In the genomic region with DNA sequence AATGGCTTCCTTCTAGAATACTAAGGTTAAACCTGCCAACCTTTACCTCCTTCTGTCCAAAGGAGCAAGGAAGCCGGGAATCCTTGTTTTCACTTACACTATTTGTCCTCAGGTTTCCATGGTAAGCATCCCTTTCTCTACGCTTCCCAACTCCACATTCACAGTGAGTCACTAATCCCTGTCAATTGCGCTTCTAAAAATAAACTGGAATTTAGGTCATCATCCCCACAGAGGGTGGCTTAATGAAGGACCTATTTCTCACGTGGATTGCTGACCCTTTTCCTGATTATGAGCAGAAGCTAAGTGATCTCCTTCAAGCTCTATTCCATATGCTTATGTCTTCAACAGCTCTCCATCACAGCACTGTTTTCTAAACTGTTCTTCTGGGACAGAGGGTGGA, we compare ENCODE assay signal across 11 cellular contexts. TPM values are rescaled to one million over a fixed set of nuclear protein-coding genes. Genes with fewer than 3 reads are reported as not detected.
DNase-seq lines count a peak whose midpoint lies in the region; ATAC-seq lines count a peak whose summit lies in the region.
"Had no signal": no experiment of that assay in that cellular context is flagged by ENCODE, and none has a peak within 500 bp of the region (broad histone marks: within the 10 kb centered on the region; RNA-seq: fewer than 3 reads in every experiment).

No MANE protein-coding gene starts in this region.

- DNase-seq in H4 (ENCODE audit: low spot score) (peak; percentile 3), SW480 (ENCODE audit: low spot score) (peak; percentile 13), globus pallidus (ENCODE audit: low spot score) (peak; percentile 8), sciatic nerve (ENCODE audit: low spot score) (no peak), CD1c-positive myeloid dendritic cell (ENCODE audit: extremely low spot score) (no peak), NAMALWA (ENCODE audit: low spot score) (no peak)
- DNase-seq in NK-92 treated with Interleukin-12 subunit alpha and Interleukin-12 subunit beta, amount 100 ng/mL, for 24 hours (lab: John Stamatoyannopoulos, UW), result no peak
- DNase-seq: activated effector memory CD4-positive, alpha-beta T cell treated with anti-CD3 and anti-CD28 coated beads, Interleukin-2, amount 50 U/mL, for 16 hours; NCI-H345; nephron progenitor cell had no signal

- intact Hi-C loops in sciatic nerve (cut with DNase I), result no loop called here

- ATAC-seq in sciatic nerve, result peak; percentile 41
- no peak for ATAC-seq in GM21515 (IDR thresholded peaks at IDR 0.05; ENCODE audit: unreplicated experiment)

RNA-seq across cellular contexts. Expression of a gene that starts 39.9 kb away (rescaled TPM):
- 1.0 and 1.1 TPM in 2 replicates for total RNA-seq in H4 (2014; rRNA removed; shearing (Covaris generic))
- total RNA-seq in sciatic nerve, result 0.40 TPM

Comparison
In these comparisons a context has a peak if more than half of its experiments do, and no peak if none do; other contexts are left out.
1. DNase-seq: peak in H4 (single experiment), SW480 (single experiment) and globus pallidus (single experiment); none in sciatic nerve (single experiment), CD1c-positive myeloid dendritic cell (single experiment), NAMALWA (single experiment) and NK-92 treated with Interleukin-12 subunit alpha and Interleukin-12 subunit beta, amount 100 ng/mL, for 24 hours (single experiment).